Comparison of ENCODE assay signal across 8 cellular contexts in genomic region chr22:23716811-23717801, GRCh38. TPM values are rescaled to one million over a fixed set of nuclear protein-coding genes. Genes with fewer than 3 reads are reported as not detected.
DNase-seq lines count a peak whose midpoint lies in the region; ATAC-seq and TF ChIP-seq lines count a peak whose summit lies in the region.

No MANE protein-coding gene starts in this region.

- peak overlapping the region; percentile 64 for H3K4me2 ChIP-seq in GM23248 (ENCODE audit: unreplicated experiment)

- H3K9me3 Mint-ChIP-seq in activated naive CD8-positive, alpha-beta T cell (ENCODE audit: low read depth): no peaks in the 10 kb centered on the region

- H3K36me3 Mint-ChIP-seq in activated naive CD8-positive, alpha-beta T cell: no peaks in the 10 kb centered on the region

- TF ChIP-seq POLR2A in suprapubic skin (IDR thresholded peaks at IDR 0.05): no peak

- peak overlapping the region; percentile 78 for H3K4me3 Mint-ChIP-seq in activated naive CD8-positive, alpha-beta T cell

- WGBS in GM23248 (ENCODE audit: low coverage in 1 of 2, low lambda C conversion rate in 2 of 2, missing lambda C conversion rate in 2 of 2), 2 experiments: 5 to 7% methylated on average over 71 to 84 of the region's 84 CpGs
- WGBS in suprapubic skin: 0% methylated on average over 19 of the region's 84 CpGs

- no peaks in the 10 kb centered on the region for H3F3A ChIP-seq in GM23248 (ENCODE audit: insufficient read depth)

- no peaks in the 10 kb centered on the region for H3K27me3 Mint-ChIP-seq in activated naive CD8-positive, alpha-beta T cell

- DNase-seq in DMS153 (lab: John Stamatoyannopoulos, UW) (peak; percentile 77), GM23248 (peak; percentile 95), MV-4-11 (lab: John Stamatoyannopoulos, UW) (peak; percentile 76), glomerular visceral epithelial cell (ENCODE audit: extremely low spot score) (peak; percentile 77), occipital lobe (lab: John Stamatoyannopoulos, UW) (peak; percentile 75), suprapubic skin (ENCODE audit: low spot score in 2 of 2) (peak; percentile 88 to 93)

- H3K9me2 ChIP-seq in GM23248 (ENCODE audit: insufficient read depth): no peaks in the 10 kb centered on the region

- no peaks in the 10 kb centered on the region for H4K20me1 ChIP-seq in GM23248 (ENCODE audit: insufficient read depth)

- peak overlapping the region; percentile 75 for H3K27ac Mint-ChIP-seq in activated naive CD8-positive, alpha-beta T cell

- H3K4me3 ChIP-seq in GM23248 (peak overlapping the region; percentile 88), suprapubic skin (peak overlapping the region; percentile 79)

- TF ChIP-seq EP300 in suprapubic skin (IDR thresholded peaks at IDR 0.05): no peak

- H3K9me3 ChIP-seq in GM23248 (ENCODE audit: low read depth) (no peaks in the 10 kb centered on the region), suprapubic skin (no peaks in the 10 kb centered on the region)

- ATAC-seq in SK-N-SH treated with all-trans-retinoic acid at 6 μM for 48 hours: peak; percentile 97

- H3K27ac ChIP-seq in GM23248 (peak overlapping the region; percentile 33), suprapubic skin (peak overlapping the region; percentile 40)

- peak overlapping the region; percentile 88 for H3K9ac ChIP-seq in GM23248

- H3K4me1 Mint-ChIP-seq in activated naive CD8-positive, alpha-beta T cell (ENCODE audit: low read depth): peaks cover 14% of the 10 kb centered on the region

- peaks cover 6% of the 10 kb centered on the region; the same call in 1 of the 2 replicates for H3K79me2 ChIP-seq in GM23248 (ENCODE audit: insufficient read depth)

- H2AFZ ChIP-seq in GM23248: peak overlapping the region; percentile 95

- H3K36me3 ChIP-seq in GM23248 (ENCODE audit: low read depth) (no peaks in the 10 kb centered on the region), suprapubic skin (peaks cover 26% of the 10 kb centered on the region)

- H3K27me3 ChIP-seq in GM23248 (replicated peaks; ENCODE audit: insufficient read depth) (no peaks in the 10 kb centered on the region), suprapubic skin (no peaks in the 10 kb centered on the region)

- H3K4me1 ChIP-seq in GM23248 (ENCODE audit: insufficient read depth) (peaks cover 3% of the 10 kb centered on the region; the same call in 1 of the 2 replicates), suprapubic skin (peaks cover 15% of the 10 kb centered on the region)

- TF ChIP-seq CTCF in suprapubic skin (IDR thresholded peaks at IDR 0.05): no peak

- in situ Hi-C loops in GM23248 (cut with MboI): no loop called here

TF ChIP-seq in SK-N-SH treated with all-trans-retinoic acid at 6 μM for 48 hours, 23 proteins besides CTCF, POLR2A, EP300 and RAD21:
- TF ChIP-seq ZNF565 (CRISPR knock-in tag; conservative IDR thresholded peaks at IDR 0.05; ENCODE audit: low read depth) (no peak), TOX (CRISPR knock-in tag; IDR thresholded peaks at IDR 0.05; ENCODE audit: borderline replicate concordance) (no peak), TCF4 (CRISPR knock-in tag; IDR thresholded peaks at IDR 0.05; ENCODE audit: borderline replicate concordance) (no peak), ARNTL (CRISPR knock-in tag; IDR thresholded peaks at IDR 0.05; ENCODE audit: borderline replicate concordance, low read depth) (no peak), PATZ1 (CRISPR knock-in tag; IDR thresholded peaks at IDR 0.05; ENCODE audit: borderline replicate concordance) (peak; percentile 89), TSHZ2 (CRISPR knock-in tag; IDR thresholded peaks at IDR 0.05) (peak; percentile 50), OSR1 (CRISPR knock-in tag; IDR thresholded peaks at IDR 0.05) (no peak)

RNA-seq across cellular contexts. Expression of gene RGL4, which starts 26.3 kb away (rescaled TPM):
- not detected in 2 replicates for total RNA-seq in GM23248 (2014; rRNA removed; shearing (Covaris generic))
- polyA plus RNA-seq in GM23248 (2016; fragmentation: Nextera tagmentation; extraction: Ambion mirVana): 0.06 and 0.49 TPM in 2 replicates
- not detected for total RNA-seq in occipital lobe
- not detected for total RNA-seq in suprapubic skin

RNA-seq across cellular contexts. Expression of gene ZNF70, which starts 33.8 kb away (rescaled TPM):
- total RNA-seq in GM23248 (2014; rRNA removed; shearing (Covaris generic)): 2.5 and 3.3 TPM in 2 replicates
- polyA plus RNA-seq in GM23248 (2016; fragmentation: Nextera tagmentation; extraction: Ambion mirVana): 1.0 and 1.2 TPM in 2 replicates
- total RNA-seq in occipital lobe: 4.1 TPM
- total RNA-seq in suprapubic skin: 1 to 10 TPM; 1.7 to 5.1 (median 3.1) TPM

RNA-seq across cellular contexts. Expression of gene VPREB3, which starts 37.1 kb away (rescaled TPM):
- not detected in 2 replicates for total RNA-seq in GM23248 (2014; rRNA removed; shearing (Covaris generic))
- not detected in 2 replicates for polyA plus RNA-seq in GM23248 (2016; fragmentation: Nextera tagmentation; extraction: Ambion mirVana)
- total RNA-seq in occipital lobe: not detected
- not detected for total RNA-seq in suprapubic skin

RNA-seq across cellular contexts. Expression of gene C22orf15, which starts 45.7 kb away (rescaled TPM):
- total RNA-seq in GM23248 (2014; rRNA removed; shearing (Covaris generic)): 0.13 TPM in 1 of 2 replicates, not detected in the other
- polyA plus RNA-seq in GM23248 (2016; fragmentation: Nextera tagmentation; extraction: Ambion mirVana): 0.41 and 0.54 TPM in 2 replicates
- not detected for total RNA-seq in occipital lobe
- total RNA-seq in suprapubic skin: not detected

RNA-seq across cellular contexts. Expression of gene CHCHD10, which starts 50.7 kb away (rescaled TPM):
- 1.6 TPM in 1 of 2 replicates, not detected in the other for total RNA-seq in GM23248 (2014; rRNA removed; shearing (Covaris generic))
- polyA plus RNA-seq in GM23248 (2016; fragmentation: Nextera tagmentation; extraction: Ambion mirVana): 20.3 and 22.3 TPM in 2 replicates
- total RNA-seq in occipital lobe (3.4 TPM), suprapubic skin (10 to 100 TPM; 26.7 to 46.4 (median 32.2) TPM)

Comparison
In these comparisons a context has a peak if more than half of its experiments do, and no peak if none do; other contexts are left out.
1. Peak in every context shown above with its lines: DNase-seq, ATAC-seq, H3K4me3 ChIP-seq and H3K27ac ChIP-seq.